In genomic region chr3:72279631-72280041, GRCh38 we compare ENCODE assay signal across 20 cellular contexts.
DNase-seq lines count a peak whose midpoint lies in the region; ATAC-seq and TF ChIP-seq lines count a peak whose summit lies in the region.
"Had no signal": no experiment of that assay in that cellular context is flagged by ENCODE, and none has a peak within 500 bp of the region (broad histone marks: within the 10 kb centered on the region; RNA-seq: fewer than 3 reads in every experiment).

No MANE protein-coding gene starts in this region.

- no peak for TF ChIP-seq CTCF in mesothelial cell of epicardium (IDR thresholded peaks at IDR 0.05; ENCODE audit: unreplicated experiment)
- TF ChIP-seq CTCF in stomach (IDR thresholded peaks at IDR 0.05): no peak

- H3K4me1 Mint-ChIP-seq in mesothelial cell of epicardium: peaks cover 23% of the 10 kb centered on the region
- H3K4me1 Mint-ChIP-seq in activated T-cell treated with anti-CD3 and anti-CD28 coated beads, Interleukin-2, amount 50 U/mL, for 4 hours (ENCODE audit: low read depth): peaks cover 7% of the 10 kb centered on the region

- no peak for ATAC-seq in GM19023 (IDR thresholded peaks at IDR 0.05; ENCODE audit: unreplicated experiment)
- no peak for ATAC-seq in activated T-cell treated with anti-CD3 and anti-CD28 coated beads, Interleukin-2, amount 50 U/mL, for 4 hours
- ATAC-seq: GM12878 had no signal

- H3K4me1 ChIP-seq in stomach: peaks cover 4 to 20% (median 9%) of the 10 kb centered on the region in 4 donors

- no peaks in the 10 kb centered on the region for H3K36me3 ChIP-seq in stomach
- H3K36me3 ChIP-seq: Peyer's patch had no signal

- TF ChIP-seq EP300 in stomach (IDR thresholded peaks at IDR 0.05): no peak

- no peak overlapping the region for H3K4me3 ChIP-seq in stomach
- H3K4me3 ChIP-seq: GM12878, GM23248, Peyer's patch had no signal

- peaks cover 8% of the 10 kb centered on the region for H3K27me3 Mint-ChIP-seq in mesothelial cell of epicardium (ENCODE audit: low read depth)
- H3K27me3 Mint-ChIP-seq in activated T-cell treated with anti-CD3 and anti-CD28 coated beads, Interleukin-2, amount 50 U/mL, for 4 hours (ENCODE audit: low read depth): peaks cover 9% of the 10 kb centered on the region
- H3K27me3 Mint-ChIP-seq: CD4-positive, alpha-beta T cell had no signal

- peaks cover 1% of the 10 kb centered on the region for H3K36me3 Mint-ChIP-seq in mesothelial cell of epicardium
- H3K36me3 Mint-ChIP-seq in activated T-cell treated with anti-CD3 and anti-CD28 coated beads, Interleukin-2, amount 50 U/mL, for 4 hours (ENCODE audit: insufficient read depth): no peaks in the 10 kb centered on the region

- peak overlapping the region in 3 of 5 donors; percentile 1 to 64 (median 60) for H3K27ac ChIP-seq in stomach
- H3K27ac ChIP-seq: GM23248 had no signal

- peaks cover 3% of the 10 kb centered on the region for H3K9me3 Mint-ChIP-seq in mesothelial cell of epicardium
- peaks cover 4% of the 10 kb centered on the region for H3K9me3 Mint-ChIP-seq in activated T-cell treated with anti-CD3 and anti-CD28 coated beads, Interleukin-2, amount 50 U/mL, for 4 hours
- H3K9me3 Mint-ChIP-seq: CD4-positive, alpha-beta T cell had no signal

- peak; percentile 9 for DNase-seq in Daoy (ENCODE audit: low read depth)
- peak; percentile 25 for DNase-seq in amniotic epithelial cell (ENCODE audit: low read depth)
- DNase-seq in mesothelial cell of epicardium (ENCODE audit: low spot score in 2 of 2, unreplicated experiment in 2 of 2): no peak
- no peak for DNase-seq in stomach
- no peak for DNase-seq in ureter (ENCODE audit: low spot score)
- no peak for DNase-seq in activated T-cell treated with anti-CD3 and anti-CD28 coated beads, Interleukin-2, amount 50 U/mL, for 4 hours
- DNase-seq in stimulated activated naive CD4-positive, alpha-beta T cell (lab: John Stamatoyannopoulos, UW): no peak
- DNase-seq: ACHN; Calu3; CD4-positive, alpha-beta T cell; GM23248; HFFc6; NCI-H1930; NCI-H2171; NCI-H446 treated with DMSO at 0.1 percent for 48 hours; NCI-H774; Peyer's patch; SHP77 had no signal

- no peak overlapping the region for H3K4me3 Mint-ChIP-seq in mesothelial cell of epicardium
- no peak overlapping the region for H3K4me3 Mint-ChIP-seq in activated T-cell treated with anti-CD3 and anti-CD28 coated beads, Interleukin-2, amount 50 U/mL, for 4 hours
- H3K4me3 Mint-ChIP-seq: CD4-positive, alpha-beta T cell; HFFc6 had no signal

- peaks cover 0 to 11% (median 5%) of the 10 kb centered on the region in 4 donors for H3K9me3 ChIP-seq in stomach

- 40 to 59% (median 49%) methylated on average over 6 of the region's 6 CpGs for WGBS in stomach, 5 donors

- intact Hi-C loops in stomach (cut with DNase I; ENCODE audit: low total_unique reads): no loop called here

- H3K27me3 ChIP-seq in stomach: no peaks in the 10 kb centered on the region
- H3K27me3 ChIP-seq: Peyer's patch had no signal

- peak overlapping the region; percentile 35 for H3K27ac Mint-ChIP-seq in mesothelial cell of epicardium
- H3K27ac Mint-ChIP-seq: CD4-positive, alpha-beta T cell had no signal

- TF ChIP-seq POLR2A in stomach (IDR thresholded peaks at IDR 0.05): no peak

Comparison
In these comparisons a context has a peak if more than half of its experiments do, and no peak if none do; other contexts are left out.
1. DNase-seq: peak in Daoy (single experiment) and amniotic epithelial cell (single experiment); none in mesothelial cell of epicardium (0 of 2), stomach (single experiment), ureter (single experiment), activated T-cell treated with anti-CD3 and anti-CD28 coated beads, Interleukin-2, amount 50 U/mL, for 4 hours (single experiment) and stimulated activated naive CD4-positive, alpha-beta T cell (0 of 6).